ENCODE assay signal across 10 cellular contexts in genomic region chr16:85593503-85594195, GRCh38. TPM values are rescaled to one million over a fixed set of nuclear protein-coding genes. Genes with fewer than 3 reads are reported as not detected.
DNase-seq lines count a peak whose midpoint lies in the region; ATAC-seq and TF ChIP-seq lines count a peak whose summit lies in the region.
"Had no signal": no experiment of that assay in that cellular context is flagged by ENCODE, and none has a peak within 500 bp of the region (broad histone marks: within the 10 kb centered on the region; RNA-seq: fewer than 3 reads in every experiment).

No MANE protein-coding gene starts in this region.

- intact Hi-C loops in mucosa of descending colon (cut with DNase I, micrococcal nuclease) = no loop called here

- H3K4me1 ChIP-seq in mesodermal cell (ENCODE audit: control insufficient read depth, insufficient read depth, low read length, poor library complexity, severe bottlenecking) (peaks cover 10% of the 10 kb centered on the region), mucosa of descending colon (ENCODE audit: low read depth) (peaks cover 3% of the 10 kb centered on the region)

- no peak for ATAC-seq in GM18873 (IDR thresholded peaks at IDR 0.05; ENCODE audit: low FRiP score, unreplicated experiment)
- ATAC-seq in mucosa of descending colon = no peak

- peak overlapping the region; percentile 10 for H3K27ac ChIP-seq in mesodermal cell (ENCODE audit: low read depth, low read length, severe bottlenecking)

- H3K36me3 ChIP-seq in mesodermal cell (ENCODE audit: control insufficient read depth, insufficient read depth, low read length) = no peaks in the 10 kb centered on the region
- no peaks in the 10 kb centered on the region for H3K36me3 ChIP-seq in mucosa of descending colon (ENCODE audit: low read depth)

- WGBS in mesodermal cell (ENCODE audit: insufficient coverage in 2 of 2), 2 experiments = 34 to 66% methylated on average over 6 to 9 of the region's 20 CpGs

- peak; percentile 38 for DNase-seq in COLO668 (lab: John Stamatoyannopoulos, UW; ENCODE audit: unreplicated experiment)
- DNase-seq in NCI-H1436 (lab: John Stamatoyannopoulos, UW) = peak; percentile 54
- DNase-seq in NCI-H82 (lab: John Stamatoyannopoulos, UW) = peak; percentile 99
- DNase-seq in NK-92 (lab: John Stamatoyannopoulos, UW; ENCODE audit: unreplicated experiment) = no peak
- DNase-seq in mucosa of descending colon = no peak
- no peak for DNase-seq in GM20000 (ENCODE audit: low spot score)
- DNase-seq: activated CD4-positive, alpha-beta T cell treated with anti-CD3 and anti-CD28 coated beads for 48 hours; activated effector memory CD4-positive, alpha-beta T cell treated with Interleukin-2 at 50 U/mL for 16 hours had no signal

- no peak for TF ChIP-seq CTCF in mucosa of descending colon (IDR thresholded peaks at IDR 0.05)
- no peak for TF ChIP-seq CTCF in GM20000 (IDR thresholded peaks at IDR 0.05; ENCODE audit: extremely low read depth, missing control alignments)

- H3K9me3 ChIP-seq in mesodermal cell (ENCODE audit: control insufficient read depth, low read length) (no peaks in the 10 kb centered on the region), mucosa of descending colon (no peaks in the 10 kb centered on the region)

- no peak overlapping the region for H3K4me3 ChIP-seq in mesodermal cell (ENCODE audit: extremely low read depth, insufficient read depth, low read length, poor library complexity, severe bottlenecking)
- H3K4me3 ChIP-seq in mucosa of descending colon = no peak overlapping the region

RNA-seq across cellular contexts. Expression of gene GSE1, which starts 19.5 kb away (rescaled TPM):
- 39.8 TPM for polyA plus RNA-seq in mesodermal cell (2013, experiment 1 of 2)
- polyA plus RNA-seq in mesodermal cell (2013, experiment 2 of 2) = 36.2 TPM
- total RNA-seq in mucosa of descending colon = 100 to 1,000 TPM; 107 to 122 (median 107) TPM

Comparison
In these comparisons a context has a peak if more than half of its experiments do, and no peak if none do; other contexts are left out.
1. DNase-seq: peak in COLO668 (single experiment), NCI-H1436 (single experiment) and NCI-H82 (single experiment); none in NK-92 (single experiment), mucosa of descending colon (0 of 3) and GM20000 (single experiment).